8 cellular contexts compared by ENCODE assay signal in genomic region chr9:89310486-89311345, GRCh38. TPM values are rescaled to one million over a fixed set of nuclear protein-coding genes. Genes with fewer than 3 reads are reported as not detected.
DNase-seq lines count a peak whose midpoint lies in the region; ATAC-seq and TF ChIP-seq lines count a peak whose summit lies in the region.

Gene CKS2, plus strand, starts transcription at chr9:89311195. Its CDS starts 98 bp downstream, at chr9:89311293.

- DNase-seq in AG20443 (ENCODE audit: low spot score) (peak; percentile 99), NCI-H510A (lab: John Stamatoyannopoulos, UW) (peak; percentile 96), cerebellum (ENCODE audit: low spot score) (peak; percentile 99), islet precursor cell (peak; percentile 100)
- DNase-seq in activated CD4-positive, alpha-beta T cell treated with anti-CD3 and anti-CD28 coated beads for 1 hour: peak; percentile 100
- DNase-seq in stimulated activated CD4-positive, alpha-beta T cell treated with anti-CD3 and anti-CD28 coated beads, Interleukin-12 subunit alpha, Interleukin-12 subunit beta, amount 100 ng/mL, for 48 hours (ENCODE audit: low read depth in 2 of 3, low spot score in 1 of 3): peak; percentile 98 to 100 (median 99)

- TF ChIP-seq POLR2A in GM19099 (IDR thresholded peaks at IDR 0.05; ENCODE audit: extremely low read depth, insufficient read length, low read depth): peak; percentile 98

- ATAC-seq in HG03432 (IDR thresholded peaks at IDR 0.05; ENCODE audit: unreplicated experiment): peak; percentile 92

RNA-seq across cellular contexts. Expression of gene CKS2, which starts in this region (rescaled TPM):
- 38.0 TPM for total RNA-seq in cerebellum

Comparison
In these comparisons a context has a peak if more than half of its experiments do, and no peak if none do; other contexts are left out.
1. Peak in every context shown above with its lines: DNase-seq and ATAC-seq.